In genomic region chr2:219570924-219571310, GRCh38 we compare ENCODE assay signal across 9 cellular contexts. TPM values are rescaled to one million over a fixed set of nuclear protein-coding genes. Genes with fewer than 3 reads are reported as not detected.
A peak's percentile ranks its signal among the peaks of the same experiment; 100 is the strongest.
DNase-seq lines count a peak whose midpoint lies in the region; ATAC-seq, FAIRE-seq and TF ChIP-seq lines count a peak whose summit lies in the region.
"Had no signal": no experiment of that assay in that cellular context is flagged by ENCODE, and none has a peak within 500 bp of the region (broad histone marks: within the 10 kb centered on the region; RNA-seq: fewer than 3 reads in every experiment).

No MANE protein-coding gene starts in this region.

- intact Hi-C loops in testis (cut with DNase I; ENCODE audit: low total_unique reads) = no loop called here

- no peak for FAIRE-seq in bronchial epithelial cell (lab: Jason Lieb, UNC)

- H3K4me3 ChIP-seq in bronchial epithelial cell (ENCODE audit: low read depth, low read length) (peak overlapping the region; percentile 66), testis (peak overlapping the region; percentile 69 to 76)

- WGBS in testis, 2 donors = 1% methylated on average over 43 of the region's 55 CpGs; no CpG with 5 or more reads in 1 of the 2 donors

- TF ChIP-seq CTCF in bronchial epithelial cell (IDR thresholded peaks at IDR 0.05; ENCODE audit: insufficient read depth, low read length, severe bottlenecking) (no peak), testis (IDR thresholded peaks at IDR 0.05) (no peak)

- peaks cover 1% of the 10 kb centered on the region for H3K36me3 ChIP-seq in bronchial epithelial cell (ENCODE audit: control insufficient read depth, insufficient read depth, low read length)
- H3K36me3 ChIP-seq in testis (ENCODE audit: low read depth, missing control alignments) = no peaks in the 10 kb centered on the region

- ATAC-seq in GM18909 (IDR thresholded peaks at IDR 0.05; ENCODE audit: poor library complexity, unreplicated experiment) = no peak

- H3K27me3 ChIP-seq in bronchial epithelial cell (ENCODE audit: control insufficient read depth, insufficient read depth, low read length) (no peaks in the 10 kb centered on the region), testis (no peaks in the 10 kb centered on the region)

- DNase-seq in NCI-H1417 (lab: John Stamatoyannopoulos, UW) (peak in 2 of 3 experiments; percentile 53 to 74), NCI-H1417 treated with DMSO at 0.1 percent for 48 hours (lab: John Stamatoyannopoulos, UW) (no peak), bronchial epithelial cell (ENCODE audit: low read depth) (no peak), left kidney (ENCODE audit: low read depth, low spot score) (peak; percentile 68), testis (no peak), activated T-cell treated with anti-CD3 and anti-CD28 coated beads for 4 hours (no peak), NCI-H1092 (lab: John Stamatoyannopoulos, UW) (no peak)

- H3K9me3 ChIP-seq in testis = no peaks in the 10 kb centered on the region

- no peak for TF ChIP-seq POLR2A in testis (IDR thresholded peaks at IDR 0.05)

- H3K27ac ChIP-seq in testis = peak overlapping the region; percentile 68 to 93
- H3K27ac ChIP-seq: C4-2B had no signal

- H3K4me1 ChIP-seq in testis = peaks cover 20% of the 10 kb centered on the region

RNA-seq across cellular contexts. Expression of gene OBSL1, which starts 0.4 kb away (rescaled TPM):
- total RNA-seq in bronchial epithelial cell = 9.2 and 15.2 TPM in 2 replicates
- 100 to 1,000 TPM; 462 to 507 TPM for total RNA-seq in testis
- polyA plus RNA-seq in testis (ENCODE audit: insufficient read depth, low read depth, low replicate concordance) = 312 TPM

RNA-seq across cellular contexts. Expression of gene INHA, which starts 1.2 kb away (rescaled TPM):
- total RNA-seq in bronchial epithelial cell (under 0.01 and 0.13 TPM in 2 replicates), testis (100 to 1,000 TPM; 325 to 371 TPM)
- polyA plus RNA-seq in testis (ENCODE audit: insufficient read depth, low read depth, low replicate concordance) = 265 TPM

RNA-seq across cellular contexts. Expression of gene STK11IP, which starts 26.7 kb away (rescaled TPM):
- total RNA-seq in bronchial epithelial cell = 11.3 and 16.9 TPM in 2 replicates
- 100 to 1,000 TPM; 130 to 134 TPM for total RNA-seq in testis
- polyA plus RNA-seq in testis (ENCODE audit: insufficient read depth, low read depth, low replicate concordance) = 81.9 TPM

RNA-seq across cellular contexts. Expression of gene TMEM198, which starts 27.1 kb away (rescaled TPM):
- under 0.01 and 0.13 TPM in 2 replicates for total RNA-seq in bronchial epithelial cell
- total RNA-seq in testis = 10 to 100 TPM; 11.3 to 11.8 TPM
- 7.3 TPM for polyA plus RNA-seq in testis (ENCODE audit: insufficient read depth, low read depth, low replicate concordance)

RNA-seq across cellular contexts. Expression of gene CHPF, which starts 27.3 kb away (rescaled TPM):
- total RNA-seq in bronchial epithelial cell (52.7 and 85.5 TPM in 2 replicates), testis (100 to 1,000 TPM; 796 to 992 TPM)
- polyA plus RNA-seq in testis (ENCODE audit: insufficient read depth, low read depth, low replicate concordance) = 194 TPM

Comparison
In these comparisons a context has a peak if more than half of its experiments do, and no peak if none do; other contexts are left out.
1. DNase-seq: peak in NCI-H1417 (2 of 3) and left kidney (single experiment); none in NCI-H1417 treated with DMSO at 0.1 percent for 48 hours (single experiment), bronchial epithelial cell (single experiment), testis (single experiment), activated T-cell treated with anti-CD3 and anti-CD28 coated beads for 4 hours (single experiment) and NCI-H1092 (single experiment).
2. RNA of gene OBSL1, which starts 0.4 kb away (total RNA-seq): 462 to 507 TPM in testis; 9.2 to 15.2 TPM in bronchial epithelial cell; every median in the first group is over 10 times any median in the second.
3. RNA of gene INHA, which starts 1.2 kb away (total RNA-seq): 325 to 371 TPM in testis; under 0.01 to 0.13 TPM in bronchial epithelial cell; every median in the first group is over 100 times any median in the second.